Comparison of ENCODE assay signal across 8 cellular contexts in the genomic region with DNA sequence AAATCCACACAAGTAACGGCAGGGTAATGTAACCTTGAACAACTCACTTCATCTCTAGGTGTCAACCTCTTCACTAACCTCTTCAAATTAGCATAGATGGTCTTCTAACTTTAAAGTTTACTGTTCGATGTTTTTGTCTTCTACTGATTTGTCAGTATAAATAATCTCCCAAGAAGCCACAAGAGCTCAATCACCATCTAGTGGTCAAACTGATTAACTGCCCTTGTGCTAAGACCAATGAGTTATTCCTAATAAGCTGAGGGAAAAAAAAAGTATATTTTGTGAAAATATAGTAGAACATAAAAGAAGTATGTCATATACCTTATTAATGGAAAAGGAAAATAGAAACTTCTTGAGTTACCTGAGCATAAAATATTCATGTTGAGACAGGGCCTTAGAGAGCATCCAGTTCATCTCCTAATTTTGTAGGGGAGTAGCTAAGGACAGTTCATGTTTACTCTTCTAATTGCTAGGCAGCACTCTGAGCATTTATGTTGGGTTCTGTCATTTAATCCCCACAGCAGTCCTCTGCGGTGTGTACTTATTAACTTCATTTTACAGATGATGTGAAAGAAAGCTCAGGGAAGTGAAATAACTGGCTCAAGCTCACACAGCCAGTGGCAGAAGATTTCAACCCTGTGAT.
A peak's percentile ranks its signal among the peaks of the same experiment; 100 is the strongest.
DNase-seq lines count a peak whose midpoint lies in the region; ATAC-seq and TF ChIP-seq lines count a peak whose summit lies in the region.

No MANE protein-coding gene starts in this region.

- H3K27ac ChIP-seq in 22Rv1 (no peak overlapping the region), left lung (no peak overlapping the region)

- DNase-seq in GM06990 (ENCODE audit: extremely low read depth, insufficient read length) (no peak), NCI-H460 (ENCODE audit: extremely low read depth, low read depth) (peak; percentile 43), left lung (no peak)
- peak; percentile 11 for DNase-seq in central memory CD4-positive, alpha-beta T cell
- no peak for DNase-seq in stimulated activated naive CD8-positive, alpha-beta T cell treated with anti-CD3 and anti-CD28 coated beads, Interleukin-15, Interleukin-2, amounts not matched to agents 100 U/mL and 50 U/mL, for 24 hours
- DNase-seq in stimulated activated CD4-positive, alpha-beta T cell treated with anti-CD3 and anti-CD28 coated beads, Interleukin-4, amount 100 ng/mL, for 4 hours, result no peak

- no peaks in the 10 kb centered on the region for H3K9me3 ChIP-seq in left lung

- H3K4me3 ChIP-seq in GM06990 (replicated peaks; ENCODE audit: low read depth, low read length), result no peak overlapping the region
- H3K4me3 ChIP-seq in left lung, result no peak overlapping the region

- H3K4me1 ChIP-seq in left lung, result peaks cover 0 to 13% of the 10 kb centered on the region in 2 donors

- intact Hi-C loops in left lung (cut with DNase I), result loop anchor here in 1 of 2 donors (10.0 kb wide), 1 partner anchor 360 kb away; no protein-coding TSS in a partner anchor

- ATAC-seq in HG02759 (IDR thresholded peaks at IDR 0.05; ENCODE audit: unreplicated experiment) (peak; percentile 80), left lung (peak; percentile 79)
- ATAC-seq in stimulated activated naive CD8-positive, alpha-beta T cell treated with anti-CD3 and anti-CD28 coated beads, Interleukin-15, Interleukin-2, amounts not matched to agents 100 U/mL and 50 U/mL, for 24 hours, result no peak

- TF ChIP-seq CTCF in 22Rv1 (IDR thresholded peaks at IDR 0.05) (peak; percentile 84), GM06990 (IDR thresholded peaks at IDR 0.05; ENCODE audit: insufficient read depth, low read length, poor library complexity, severe bottlenecking) (peak; percentile 65), left lung (IDR thresholded peaks at IDR 0.05) (peak; percentile 58 to 64)

- no peaks in the 10 kb centered on the region for H3K27me3 ChIP-seq in GM06990 (replicated peaks; ENCODE audit: control insufficient read depth, insufficient read depth, low read length)
- no peaks in the 10 kb centered on the region for H3K27me3 ChIP-seq in left lung

- H3K36me3 ChIP-seq in GM06990 (ENCODE audit: control insufficient read depth, insufficient read depth, low read length), result peaks cover 4% of the 10 kb centered on the region
- H3K36me3 ChIP-seq in left lung, result peaks cover 0 to 88% of the 10 kb centered on the region in 2 donors

Comparison
In these comparisons a context has a peak if more than half of its experiments do, and no peak if none do; other contexts are left out.
1. DNase-seq: peak in NCI-H460 (single experiment) and central memory CD4-positive, alpha-beta T cell (single experiment); none in GM06990 (single experiment), left lung (0 of 2), stimulated activated naive CD8-positive, alpha-beta T cell treated with anti-CD3 and anti-CD28 coated beads, Interleukin-15, Interleukin-2, amounts not matched to agents 100 U/mL and 50 U/mL, for 24 hours (single experiment) and stimulated activated CD4-positive, alpha-beta T cell treated with anti-CD3 and anti-CD28 coated beads, Interleukin-4, amount 100 ng/mL, for 4 hours (0 of 2).
2. Peak in every context shown above with its lines, with median percentiles within 50 percentile points of each other: CTCF ChIP-seq.